Comparison of ENCODE assay signal across 27 cellular contexts in the genomic region with DNA sequence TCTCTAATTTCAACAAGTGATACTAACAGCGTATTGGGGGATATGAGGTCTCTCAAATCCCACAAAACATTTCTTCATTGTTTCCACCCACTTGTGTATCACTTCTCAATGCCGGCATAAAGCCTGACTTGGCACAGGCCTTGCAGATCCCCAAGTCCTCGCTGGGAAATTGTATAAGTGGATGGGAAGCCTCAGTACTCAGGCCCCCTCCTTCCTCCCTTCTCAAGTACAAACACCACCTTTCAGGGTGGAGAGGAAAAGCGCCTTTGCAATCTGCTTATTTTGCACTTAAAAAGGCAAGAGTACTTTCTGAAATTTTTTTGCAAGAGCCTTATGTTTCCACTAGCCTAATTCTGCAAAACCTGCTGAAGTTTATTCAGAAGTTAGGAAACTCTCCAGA. TPM values are rescaled to one million over a fixed set of nuclear protein-coding genes. Genes with fewer than 3 reads are reported as not detected.
DNase-seq lines count a peak whose midpoint lies in the region; ATAC-seq, FAIRE-seq and TF ChIP-seq lines count a peak whose summit lies in the region.
"Had no signal": no experiment of that assay in that cellular context is flagged by ENCODE, and none has a peak within 500 bp of the region (broad histone marks: within the 10 kb centered on the region; RNA-seq: fewer than 3 reads in every experiment).

No MANE protein-coding gene starts in this region.

- no peaks in the 10 kb centered on the region for H3K9me3 Mint-ChIP-seq in endothelial cell (ENCODE audit: unreplicated experiment)
- H3K9me3 Mint-ChIP-seq: CD4-positive, CD25-positive, alpha-beta regulatory T cell had no signal

- no peaks in the 10 kb centered on the region for H3K36me3 Mint-ChIP-seq in endothelial cell (ENCODE audit: low read depth, unreplicated experiment)
- H3K36me3 Mint-ChIP-seq: CD4-positive, CD25-positive, alpha-beta regulatory T cell had no signal

- H3K27me3 ChIP-seq in HepG2 (ENCODE audit: control insufficient read depth in 1 of 2, insufficient read depth in 2 of 2, low read length in 2 of 2) (peaks cover 0 to 36% of the 10 kb centered on the region in 2 experiments; a peak in 3 of 5 replicates), right lobe of liver (no peaks in the 10 kb centered on the region), lower lobe of right lung (ENCODE audit: low read depth) (peaks cover 7% of the 10 kb centered on the region), upper lobe of right lung (no peaks in the 10 kb centered on the region)
- H3K27me3 ChIP-seq: BLaER1 had no signal

- H3K4me1 Mint-ChIP-seq in endothelial cell (ENCODE audit: unreplicated experiment), result no peaks in the 10 kb centered on the region

- ATAC-seq in HepG2, result no peak
- ATAC-seq in right lobe of liver, result no peak
- peak; percentile 83 to 93 for ATAC-seq in lower lobe of right lung
- ATAC-seq in upper lobe of right lung, result peak; percentile 80
- no peak for ATAC-seq in GM21723 (IDR thresholded peaks at IDR 0.05; ENCODE audit: unreplicated experiment)
- ATAC-seq: K562 had no signal

- in situ Hi-C loops in HepG2 (cut with HindIII; ENCODE audit: extremely low pct_ligation_motif_present, low pct_unique_long_range_greater_than_20kb), result no loop called here

- DNase-seq in HepG2 (ENCODE audit: low spot score) (no peak), right lobe of liver (no peak), NCI-H524 treated with DMSO at 0.1 percent for 48 hours (lab: John Stamatoyannopoulos, UW) (peak; percentile 33), lower lobe of right lung (no peak), upper lobe of right lung (no peak), midbrain (lab: John Stamatoyannopoulos, UW) (no peak), endothelial cell (ENCODE audit: low spot score) (no peak)
- DNase-seq: CD4-positive, CD25-positive, alpha-beta regulatory T cell; DMS153; Kasumi-1; MV-4-11; NCI-H1105; NCI-H1436 treated with DMSO at 0.1 percent for 48 hours; NCI-H187 treated with DMSO at 0.1 percent for 48 hours; NCI-H345; NCI-H510A treated with DMSO at 0.1 percent for 48 hours; NCI-H748 treated with DMSO at 0.1 percent for 48 hours; SIG-M5 had no signal

- intact Hi-C loops in HepG2 (cut with micrococcal nuclease; ENCODE audit: unreplicated experiment) (no loop called here), right lobe of liver (cut with DNase I) (no loop called here), lower lobe of right lung (cut with DNase I) (no loop called here), upper lobe of right lung (cut with DNase I) (no loop called here)

- CTCF ChIA-PET in HepG2 (lab: Yijun Ruan, JAX; ENCODE audit: low intra/inter-chr PET ratio, low total read pairs), result no interaction called here

- H3K36me3 ChIP-seq in HepG2 (replicated peaks in 1 of 2; ENCODE audit: control insufficient read depth in 1 of 2, insufficient read depth in 2 of 2, low read length in 2 of 2) (no peaks in the 10 kb centered on the region), right lobe of liver (no peaks in the 10 kb centered on the region), lower lobe of right lung (no peaks in the 10 kb centered on the region), upper lobe of right lung (no peaks in the 10 kb centered on the region)
- H3K36me3 ChIP-seq: BLaER1 had no signal

- no peak overlapping the region for H3K4me3 ChIP-seq in HepG2 (replicated peaks in 1 of 3; ENCODE audit: insufficient read depth in 1 of 3, low read depth in 2 of 3, low read length in 3 of 3)
- H3K4me3 ChIP-seq in right lobe of liver, result no peak overlapping the region
- no peak overlapping the region for H3K4me3 ChIP-seq in lower lobe of right lung
- no peak overlapping the region for H3K4me3 ChIP-seq in upper lobe of right lung
- H3K4me3 ChIP-seq: BLaER1, K562, SK-N-MC had no signal

- TF ChIP-seq POLR2A in HepG2 (IDR thresholded peaks at IDR 0.05; ENCODE audit: insufficient read depth in 1 of 2, low read depth in 2 of 2, low read length in 2 of 2) (no peak), right lobe of liver (IDR thresholded peaks at IDR 0.05) (no peak)

- FAIRE-seq in HepG2 (lab: Jason Lieb, UNC), result no peak
- FAIRE-seq: H54, K562, RCC 7860 had no signal

- no peak overlapping the region for H3K4me2 ChIP-seq in HepG2 (ENCODE audit: low read depth, low read length)
- H3K4me2 ChIP-seq: BLaER1 had no signal

- TF ChIP-seq EP300 in HepG2 (IDR thresholded peaks at IDR 0.05; ENCODE audit: low read depth in 2 of 2, low read length in 2 of 2) (no peak), HepG2 (CRISPR knock-in tag; IDR thresholded peaks at IDR 0.05; ENCODE audit: borderline replicate concordance) (no peak)

- no peak for TF ChIP-seq RAD21 in HepG2 (CRISPR knock-in tag; IDR thresholded peaks at IDR 0.05)

- TF ChIP-seq CTCF in HepG2 (CRISPR knock-in tag; IDR thresholded peaks at IDR 0.05) (no peak), right lobe of liver (IDR thresholded peaks at IDR 0.05) (no peak), lower lobe of right lung (IDR thresholded peaks at IDR 0.05) (no peak), upper lobe of right lung (IDR thresholded peaks at IDR 0.05) (no peak), endothelial cell (IDR thresholded peaks at IDR 0.05; ENCODE audit: unreplicated experiment) (no peak)

- no peaks in the 10 kb centered on the region for H3K79me2 ChIP-seq in HepG2 (ENCODE audit: insufficient read depth, low read length)

- H3K27ac ChIP-seq in HepG2 (ENCODE audit: extremely low read length, insufficient read depth, low read length), result no peak overlapping the region
- no peak overlapping the region for H3K27ac ChIP-seq in right lobe of liver
- no peak overlapping the region for H3K27ac ChIP-seq in lower lobe of right lung
- H3K27ac ChIP-seq in upper lobe of right lung, result no peak overlapping the region
- H3K27ac ChIP-seq: BLaER1, SK-N-MC had no signal

- no peak overlapping the region for H2AFZ ChIP-seq in HepG2 (ENCODE audit: low read length)

- H3K4me3 Mint-ChIP-seq in endothelial cell (ENCODE audit: unreplicated experiment), result no peak overlapping the region
- H3K4me3 Mint-ChIP-seq: CD4-positive, CD25-positive, alpha-beta regulatory T cell had no signal

- H3K27me3 Mint-ChIP-seq in endothelial cell (ENCODE audit: unreplicated experiment), result peaks cover 2% of the 10 kb centered on the region

- 0 out of 2 replicates have a peak overlapping the region, but pooled peaks have one; percentile 21 for H3K9ac ChIP-seq in HepG2 (ENCODE audit: insufficient read depth, low read depth, low read length)
- H3K9ac ChIP-seq: BLaER1 had no signal

- no peaks in the 10 kb centered on the region for H4K20me1 ChIP-seq in HepG2 (ENCODE audit: insufficient read depth, low read length)
- H4K20me1 ChIP-seq: BLaER1 had no signal

- no peak overlapping the region for H3K27ac Mint-ChIP-seq in endothelial cell (ENCODE audit: unreplicated experiment)
- H3K27ac Mint-ChIP-seq: CD4-positive, CD25-positive, alpha-beta regulatory T cell had no signal

- POLR2A ChIA-PET in HepG2 (lab: Yijun Ruan, JAX), result no interaction called here

- no TSS peak for BruUV-seq in HepG2 (replicated peaks; lab: Mats Ljungman, UMichigan)

- H3K4me1 ChIP-seq in HepG2 (ENCODE audit: insufficient read depth, low read length) (peaks cover 16% of the 10 kb centered on the region), right lobe of liver (no peaks in the 10 kb centered on the region), lower lobe of right lung (no peaks in the 10 kb centered on the region), upper lobe of right lung (no peaks in the 10 kb centered on the region)

- 27% methylated on average over 4 of the region's 4 CpGs for WGBS in HepG2 (ENCODE audit: low lambda C conversion rate)
- WGBS in right lobe of liver (ENCODE audit: insufficient coverage, low coverage, low lambda C conversion rate, missing lambda C conversion rate), result 68% methylated on average over 4 of the region's 4 CpGs

- H3K9me3 ChIP-seq in HepG2 (ENCODE audit: low read length) (no peaks in the 10 kb centered on the region), right lobe of liver (peaks cover 0 to 3% (median 0%) of the 10 kb centered on the region in 4 donors), lower lobe of right lung (no peaks in the 10 kb centered on the region), upper lobe of right lung (no peaks in the 10 kb centered on the region)
- H3K9me3 ChIP-seq: BLaER1 had no signal

RNA-seq across cellular contexts. Expression of a gene that starts 25.8 kb away (rescaled TPM):
- total RNA-seq in HepG2 (2016; rRNA removed; fragmentation: Illumina TruSeq; extraction: Trizol) (not detected in 2 replicates), right lobe of liver (under 1 TPM in 2 of 6 experiments, not detected in 4; 0.22 to 0.44 TPM), lower lobe of right lung (0.97 TPM), upper lobe of right lung (0.78 TPM), endothelial cell (ENCODE audit: unreplicated experiment) (1.5 TPM)
- not detected in 2 replicates for total RNA-seq in HepG2 (2016; cell fraction: cytosol; rRNA removed; fragmentation: Illumina TruSeq; extraction: Trizol; ENCODE audit: low read depth)
- total RNA-seq in HepG2 (2016; cell fraction: insoluble cytoplasmic fraction; rRNA removed; fragmentation: Illumina TruSeq; extraction: Trizol), result not detected in 2 replicates
- not detected in 2 replicates for total RNA-seq in HepG2 (2016; cell fraction: membrane; rRNA removed; fragmentation: Illumina TruSeq; extraction: Trizol)
- not detected in 2 replicates for total RNA-seq in HepG2 (2016; cell fraction: nucleus; rRNA removed; fragmentation: Illumina TruSeq; extraction: Trizol)
- polyA plus RNA-seq in HepG2 (2011; rRNA removed), result not detected in 2 replicates
- polyA plus RNA-seq in HepG2 (2011; cell fraction: cytosol; rRNA removed), result not detected in 2 replicates
- polyA plus RNA-seq in HepG2 (2011; cell fraction: nucleus; rRNA removed), result not detected in 2 replicates
- not detected in 2 replicates for polyA plus RNA-seq in HepG2 (2012)
- not detected in 2 replicates for polyA plus RNA-seq in HepG2 (2016; cell fraction: cytosol; fragmentation: Illumina TruSeq; extraction: Trizol; ENCODE audit: low read depth)
- not detected in 2 replicates for polyA plus RNA-seq in HepG2 (2016; cell fraction: insoluble cytoplasmic fraction; fragmentation: Illumina TruSeq; extraction: Trizol; ENCODE audit: low read depth)
- not detected in 2 replicates for polyA plus RNA-seq in HepG2 (2016; cell fraction: membrane; fragmentation: Illumina TruSeq; extraction: Trizol; ENCODE audit: low read depth)
- not detected in 2 replicates for polyA plus RNA-seq in HepG2 (2016; cell fraction: nucleus; fragmentation: Illumina TruSeq; extraction: Trizol; ENCODE audit: insufficient read depth, low read depth)
- 0.77 TPM in 1 of 2 replicates, not detected in the other for polyA minus RNA-seq in HepG2 (2011; rRNA and poly(A)+ RNA removed; ENCODE audit: low replicate concordance)
- not detected in 2 replicates for polyA minus RNA-seq in HepG2 (2011; cell fraction: cytosol; rRNA and poly(A)+ RNA removed)
- polyA minus RNA-seq in HepG2 (2011; cell fraction: nucleus; rRNA and poly(A)+ RNA removed), result not detected in 2 replicates
- total RNA-seq: A172; CD4-positive, CD25-positive, alpha-beta regulatory T cell; HT-29; M059J had no signal

RNA-seq across cellular contexts. Expression of a gene that starts 39.3 kb away (rescaled TPM):
- 0.84 and 2.3 TPM in 2 replicates for total RNA-seq in HepG2 (2016; rRNA removed; fragmentation: Illumina TruSeq; extraction: Trizol)
- not detected in 2 replicates for total RNA-seq in HepG2 (2016; cell fraction: cytosol; rRNA removed; fragmentation: Illumina TruSeq; extraction: Trizol; ENCODE audit: low read depth)
- 0.79 and 2.7 TPM in 2 replicates for total RNA-seq in HepG2 (2016; cell fraction: insoluble cytoplasmic fraction; rRNA removed; fragmentation: Illumina TruSeq; extraction: Trizol)
- total RNA-seq in HepG2 (2016; cell fraction: membrane; rRNA removed; fragmentation: Illumina TruSeq; extraction: Trizol), result 0.62 and 0.74 TPM in 2 replicates
- total RNA-seq in HepG2 (2016; cell fraction: nucleus; rRNA removed; fragmentation: Illumina TruSeq; extraction: Trizol), result 4.5 and 8.3 TPM in 2 replicates
- 1.4 and 2.1 TPM in 2 replicates for polyA plus RNA-seq in HepG2 (2011; rRNA removed)
- polyA plus RNA-seq in HepG2 (2011; cell fraction: cytosol; rRNA removed), result 0.29 and 0.59 TPM in 2 replicates
- polyA plus RNA-seq in HepG2 (2011; cell fraction: nucleus; rRNA removed), result 5.5 and 6.9 TPM in 2 replicates
- 0.32 and 1.3 TPM in 2 replicates for polyA plus RNA-seq in HepG2 (2012)
- polyA plus RNA-seq in HepG2 (2016; cell fraction: cytosol; fragmentation: Illumina TruSeq; extraction: Trizol; ENCODE audit: low read depth), result 0.42 TPM in 1 of 2 replicates, not detected in the other
- polyA plus RNA-seq in HepG2 (2016; cell fraction: insoluble cytoplasmic fraction; fragmentation: Illumina TruSeq; extraction: Trizol; ENCODE audit: low read depth), result 1.2 TPM in 2 replicates
- 0.79 TPM in 1 of 2 replicates, not detected in the other for polyA plus RNA-seq in HepG2 (2016; cell fraction: membrane; fragmentation: Illumina TruSeq; extraction: Trizol; ENCODE audit: low read depth)
- polyA plus RNA-seq in HepG2 (2016; cell fraction: nucleus; fragmentation: Illumina TruSeq; extraction: Trizol; ENCODE audit: insufficient read depth, low read depth), result not detected in 2 replicates
- 2.3 and 20.4 TPM in 2 replicates for polyA minus RNA-seq in HepG2 (2011; rRNA and poly(A)+ RNA removed; ENCODE audit: low replicate concordance)
- polyA minus RNA-seq in HepG2 (2011; cell fraction: cytosol; rRNA and poly(A)+ RNA removed), result 2.9 and 3.3 TPM in 2 replicates
- polyA minus RNA-seq in HepG2 (2011; cell fraction: nucleus; rRNA and poly(A)+ RNA removed), result 8.5 and 10.2 TPM in 2 replicates
- total RNA-seq in right lobe of liver, result not detected
- total RNA-seq in lower lobe of right lung, result not detected
- 2.1 TPM for total RNA-seq in upper lobe of right lung
- 3.0 TPM for total RNA-seq in endothelial cell (ENCODE audit: unreplicated experiment)
- total RNA-seq: CD4-positive, CD25-positive, alpha-beta regulatory T cell; M059J had no signal
- polyA plus RNA-seq: CD4-positive, CD25-positive, alpha-beta regulatory T cell had no signal

Comparison
In these comparisons a context has a peak if more than half of its experiments do, and no peak if none do; other contexts are left out.
1. ATAC-seq: peak in lower lobe of right lung (2 of 2) and upper lobe of right lung (single experiment); none in HepG2 (single experiment), right lobe of liver (0 of 4) and GM21723 (single experiment).